Comparison of ENCODE assay signal across 7 cellular contexts in the genomic region with DNA sequence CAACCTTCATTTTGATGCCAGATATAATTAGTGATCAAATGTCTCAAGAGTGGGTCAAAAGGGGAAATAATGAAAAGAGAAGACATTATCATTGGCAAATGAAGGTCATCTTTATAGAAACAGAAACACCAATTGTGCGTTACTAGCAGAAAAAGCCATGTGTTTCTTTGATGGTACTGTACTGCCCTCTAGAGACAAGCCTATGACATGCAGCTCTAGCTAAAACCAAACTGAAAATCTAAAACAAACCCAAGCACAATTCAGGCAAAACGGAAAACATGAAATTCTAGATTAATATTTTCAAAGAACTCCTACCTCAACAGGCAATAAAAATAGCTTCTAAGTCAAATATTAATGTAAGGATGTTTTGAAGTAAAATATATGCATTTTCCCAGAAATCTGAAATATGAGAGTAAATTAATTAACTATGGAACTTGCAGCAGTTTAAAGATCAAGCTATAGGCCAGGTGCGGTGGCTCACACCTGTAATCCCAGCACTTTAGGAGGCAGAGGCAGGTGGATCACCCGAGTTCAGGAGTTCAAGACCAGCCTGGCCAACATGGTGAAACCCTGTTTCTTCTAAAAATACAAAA.
DNase-seq lines count a peak whose midpoint lies in the region; ATAC-seq and TF ChIP-seq lines count a peak whose summit lies in the region.

No MANE protein-coding gene starts in this region.

- no peak overlapping the region for H3K4me2 ChIP-seq in neuronal stem cell (ENCODE audit: insufficient read depth, low read length, poor library complexity, severe bottlenecking)

- WGBS in neuronal stem cell (ENCODE audit: extremely low coverage in 2 of 2, insufficient read length in 2 of 2, insufficient replicate concordance in 1 of 2), 2 donors: no CpG with 5 or more reads among the region's 4 CpGs

- H3K4me3 ChIP-seq in Jurkat, Clone E6-1 (ENCODE audit: low read length): no peak overlapping the region
- H3K4me3 ChIP-seq in epithelial cell of esophagus (ENCODE audit: low read length): no peak overlapping the region
- no peak overlapping the region for H3K4me3 ChIP-seq in neuronal stem cell (ENCODE audit: low read length in 2 of 2)

- no peaks in the 10 kb centered on the region for H3K9me3 ChIP-seq in neuronal stem cell (replicated peaks in 1 of 2; ENCODE audit: control insufficient read depth in 2 of 2, insufficient read depth in 1 of 2, low read depth in 1 of 2, low read length in 2 of 2)

- H2BK5ac ChIP-seq in neuronal stem cell (ENCODE audit: low read length): no peak overlapping the region

- peaks cover 5% of the 10 kb centered on the region for H3K27me3 Mint-ChIP-seq in activated CD4-positive, alpha-beta memory T cell treated with anti-CD3 and anti-CD28 coated beads, Interleukin-2, amount 10 ng/mL, durations not matched to agents 7 days and 5 days

- no peaks in the 10 kb centered on the region for H3K36me3 Mint-ChIP-seq in activated CD4-positive, alpha-beta memory T cell treated with anti-CD3 and anti-CD28 coated beads, Interleukin-2, amount 10 ng/mL, durations not matched to agents 7 days and 5 days (ENCODE audit: low read depth)

- no peak overlapping the region for H2AFZ ChIP-seq in neuronal stem cell (ENCODE audit: low read length)

- H4K91ac ChIP-seq in neuronal stem cell (ENCODE audit: low read depth, low read length, poor library complexity): no peak overlapping the region

- no peak overlapping the region for H3K4me3 Mint-ChIP-seq in activated CD4-positive, alpha-beta memory T cell treated with anti-CD3 and anti-CD28 coated beads, Interleukin-2, amount 10 ng/mL, durations not matched to agents 7 days and 5 days

- H3K4me1 ChIP-seq in neuronal stem cell (ENCODE audit: control insufficient read depth in 2 of 2, insufficient read depth in 1 of 2, low read depth in 1 of 2, low read length in 2 of 2): no peaks in the 10 kb centered on the region

- H2BK120ac ChIP-seq in neuronal stem cell (ENCODE audit: low read depth, low read length): no peak overlapping the region

- H3K14ac ChIP-seq in neuronal stem cell (ENCODE audit: low read length): no peak overlapping the region

- H2BK12ac ChIP-seq in neuronal stem cell (ENCODE audit: low read length): no peak overlapping the region

- no peaks in the 10 kb centered on the region for H3K27me3 ChIP-seq in neuronal stem cell (ENCODE audit: control insufficient read depth in 3 of 3, insufficient read depth in 3 of 3, low read depth in 1 of 3, low read length in 3 of 3)

- no peak overlapping the region for H2BK15ac ChIP-seq in neuronal stem cell (ENCODE audit: low read length)

- no peak overlapping the region for H3K27ac Mint-ChIP-seq in activated CD4-positive, alpha-beta memory T cell treated with anti-CD3 and anti-CD28 coated beads, Interleukin-2, amount 10 ng/mL, durations not matched to agents 7 days and 5 days

- H3K9me3 Mint-ChIP-seq in activated CD4-positive, alpha-beta memory T cell treated with anti-CD3 and anti-CD28 coated beads, Interleukin-2, amount 10 ng/mL, durations not matched to agents 7 days and 5 days: no peaks in the 10 kb centered on the region

- no peak overlapping the region for H4K8ac ChIP-seq in neuronal stem cell (ENCODE audit: low read depth, low read length)

- H3K79me1 ChIP-seq in neuronal stem cell (ENCODE audit: low read depth, low read length): no peaks in the 10 kb centered on the region

- CTCF ChIA-PET in activated CD4-positive, alpha-beta memory T cell treated with anti-CD3 and anti-CD28 coated beads, Interleukin-2, amount 10 ng/mL, durations not matched to agents 7 days and 5 days (lab: Charles Lee): interaction anchor here (0.9 to 1.9 kb wide), 5 partner anchors 10 to 56 kb away, joined by 3 to 7 read pairs (median 3); no protein-coding TSS in a partner anchor

- no peak overlapping the region for H3K18ac ChIP-seq in neuronal stem cell (ENCODE audit: low read length)

- DNase-seq in EL: peak; percentile 51
- DNase-seq in Jurkat, Clone E6-1 (ENCODE audit: low read depth, low spot score): peak; percentile 41
- DNase-seq in OCI-M1 (lab: John Stamatoyannopoulos, UW): peak; percentile 74
- peak; percentile 54 for DNase-seq in epithelial cell of esophagus (ENCODE audit: low read depth)
- DNase-seq in neuronal stem cell (ENCODE audit: low spot score): peak; percentile 47
- DNase-seq in activated CD4-positive, alpha-beta memory T cell treated with anti-CD3 and anti-CD28 coated beads, Interleukin-2, amount 10 ng/mL, durations not matched to agents 7 days and 5 days: no peak

- H3K23ac ChIP-seq in neuronal stem cell (ENCODE audit: low read depth, low read length, poor library complexity): no peak overlapping the region

- no peak overlapping the region for H3K27ac ChIP-seq in neuronal stem cell (replicated peaks; ENCODE audit: low read length)

- no peak overlapping the region for H2AK5ac ChIP-seq in neuronal stem cell (ENCODE audit: low read depth, low read length)

- POLR2A ChIA-PET in activated CD4-positive, alpha-beta memory T cell treated with anti-CD3 and anti-CD28 coated beads, Interleukin-2, amount 10 ng/mL, durations not matched to agents 7 days and 5 days (lab: Charles Lee): interaction anchor here (1.0 kb wide), 1 partner anchor 238 kb away, joined by 3 read pairs; no protein-coding TSS in a partner anchor

- H3K36me3 ChIP-seq in neuronal stem cell (replicated peaks in 1 of 2; ENCODE audit: control insufficient read depth in 2 of 2, insufficient read depth in 2 of 2, low read length in 2 of 2): no peaks in the 10 kb centered on the region

- TF ChIP-seq CTCF in epithelial cell of esophagus (IDR thresholded peaks at IDR 0.05; ENCODE audit: insufficient read depth, low read depth, low read length, missing control alignments): peak; percentile 91

- H3K9ac ChIP-seq in neuronal stem cell (ENCODE audit: low read depth, low read length, poor library complexity): no peak overlapping the region

- H3K4me1 Mint-ChIP-seq in activated CD4-positive, alpha-beta memory T cell treated with anti-CD3 and anti-CD28 coated beads, Interleukin-2, amount 10 ng/mL, durations not matched to agents 7 days and 5 days: no peaks in the 10 kb centered on the region

- no peak overlapping the region for H3K4ac ChIP-seq in neuronal stem cell (ENCODE audit: low read length)

- peak; percentile 87 for ATAC-seq in GM21360 (IDR thresholded peaks at IDR 0.05; ENCODE audit: unreplicated experiment)
